8 cellular contexts compared by ENCODE assay signal in genomic region chr14:95533391-95533821, GRCh38. TPM values are rescaled to one million over a fixed set of nuclear protein-coding genes. Genes with fewer than 3 reads are reported as not detected.
DNase-seq lines count a peak whose midpoint lies in the region; ATAC-seq and TF ChIP-seq lines count a peak whose summit lies in the region.

No MANE protein-coding gene starts in this region.

- ATAC-seq in WTC11 (no peak), HG02588 (IDR thresholded peaks at IDR 0.05; ENCODE audit: unreplicated experiment) (no peak), HG02840 (IDR thresholded peaks at IDR 0.05; ENCODE audit: low FRiP score, unreplicated experiment) (no peak)

- peaks cover 84% of the 10 kb centered on the region for H3K79me2 ChIP-seq in smooth muscle cell (ENCODE audit: low read depth)

- POLR2A ChIA-PET in WTC11 (lab: Charles Lee) = interaction anchor here (0.6 kb wide), 1 partner anchor 667 kb away, joined by 3 read pairs; no protein-coding TSS in a partner anchor

- H3K36me3 Mint-ChIP-seq in WTC11 = peaks cover 23% of the 10 kb centered on the region
- no peaks in the 10 kb centered on the region for H3K36me3 Mint-ChIP-seq in glutamatergic neuron (ENCODE audit: unreplicated experiment)

- H3K4me3 ChIP-seq in GM12864 (ENCODE audit: low read depth, low read length) (peak overlapping the region; percentile 98), smooth muscle cell (peak overlapping the region; percentile 80)

- CTCF ChIA-PET in WTC11 (lab: Charles Lee) = interaction anchor here (0.9 to 2.5 kb wide), 4 partner anchors 81 to 119 kb away, joined by 3 to 11 read pairs (median 7); no protein-coding TSS in a partner anchor

- H3K4me3 Mint-ChIP-seq in WTC11 (peak overlapping the region; percentile 93), glutamatergic neuron (ENCODE audit: unreplicated experiment) (peak overlapping the region; percentile 91)

- DNase-seq in GM12864 (ENCODE audit: low read depth) = no peak
- DNase-seq in NCI-H1105 treated with DMSO at 0.1 percent for 48 hours (lab: John Stamatoyannopoulos, UW) = peak; percentile 81
- DNase-seq in WTC11 (ENCODE audit: low spot score) = no peak
- DNase-seq in glutamatergic neuron = no peak
- no peak for DNase-seq in smooth muscle cell (lab: John Stamatoyannopoulos, UW; ENCODE audit: unreplicated experiment)
- DNase-seq in DMS153 (lab: John Stamatoyannopoulos, UW) = no peak

- no peak overlapping the region for H2AFZ ChIP-seq in smooth muscle cell (ENCODE audit: low read depth)

- H3K9me3 ChIP-seq in smooth muscle cell (replicated peaks; ENCODE audit: low read depth) = no peaks in the 10 kb centered on the region

- H3F3A ChIP-seq in smooth muscle cell (ENCODE audit: low read depth) = peaks cover 22% of the 10 kb centered on the region

- H3K27ac Mint-ChIP-seq in WTC11 (no peak overlapping the region; the same call in 1 of the 2 replicates), glutamatergic neuron (ENCODE audit: unreplicated experiment) (peak overlapping the region; percentile 89)

- 5% methylated on average over 10 of the region's 10 CpGs for WGBS in smooth muscle cell (ENCODE audit: low lambda C conversion rate)

- H3K36me3 ChIP-seq in smooth muscle cell (ENCODE audit: low read depth) = no peaks in the 10 kb centered on the region

- H3K4me2 ChIP-seq in smooth muscle cell = peak overlapping the region; percentile 89

- H3K27ac ChIP-seq in smooth muscle cell (ENCODE audit: low read depth) = peak overlapping the region; percentile 98

- no peaks in the 10 kb centered on the region for H3K27me3 ChIP-seq in smooth muscle cell (ENCODE audit: low read depth)

- H3K9me3 Mint-ChIP-seq in WTC11 = no peaks in the 10 kb centered on the region
- H3K9me3 Mint-ChIP-seq in glutamatergic neuron (ENCODE audit: unreplicated experiment) = no peaks in the 10 kb centered on the region

- H3K4me1 Mint-ChIP-seq in WTC11 (peaks cover 44% of the 10 kb centered on the region), glutamatergic neuron (ENCODE audit: low read depth, unreplicated experiment) (peaks cover 35% of the 10 kb centered on the region)

- H4K20me1 ChIP-seq in smooth muscle cell (ENCODE audit: low read depth) = peaks cover 42% of the 10 kb centered on the region

- TF ChIP-seq CTCF in GM12864 (IDR thresholded peaks at IDR 0.05; ENCODE audit: low read depth, low read length, missing control alignments) (no peak), WTC11 (IDR thresholded peaks at IDR 0.05) (no peak), glutamatergic neuron (IDR thresholded peaks at IDR 0.05; ENCODE audit: partially characterized antibody, unreplicated experiment) (no peak), smooth muscle cell (IDR thresholded peaks at IDR 0.05; ENCODE audit: borderline replicate concordance, insufficient read depth, poor library complexity, severe bottlenecking) (no peak)

- no peaks in the 10 kb centered on the region for H3K27me3 Mint-ChIP-seq in WTC11 (ENCODE audit: low read depth)
- H3K27me3 Mint-ChIP-seq in glutamatergic neuron (ENCODE audit: unreplicated experiment) = peaks cover 5% of the 10 kb centered on the region

- H3K9ac ChIP-seq in smooth muscle cell (ENCODE audit: low read depth) = peak overlapping the region; percentile 97

- H3K4me1 ChIP-seq in smooth muscle cell (ENCODE audit: low read depth) = peaks cover 47% of the 10 kb centered on the region

TF ChIP-seq in WTC11, 78 proteins besides CTCF, POLR2A, EP300 and RAD21:
- TF ChIP-seq ZMAT4 (CRISPR knock-in tag; IDR thresholded peaks at IDR 0.05) = no peak
- TF ChIP-seq NR3C1 (CRISPR knock-in tag; conservative IDR thresholded peaks at IDR 0.05; ENCODE audit: low read depth) = no peak
- TF ChIP-seq ZNF671 (CRISPR knock-in tag; IDR thresholded peaks at IDR 0.05) = no peak
- no peak for TF ChIP-seq ZBTB21 (CRISPR knock-in tag; IDR thresholded peaks at IDR 0.05; ENCODE audit: borderline replicate concordance)
- TF ChIP-seq SMAD4 (CRISPR knock-in tag; IDR thresholded peaks at IDR 0.05) = no peak
- no peak for TF ChIP-seq FOXJ3 (CRISPR knock-in tag; IDR thresholded peaks at IDR 0.05; ENCODE audit: borderline replicate concordance)
- no peak for TF ChIP-seq ETV6 (CRISPR knock-in tag; IDR thresholded peaks at IDR 0.05)
- no peak for TF ChIP-seq EMX1 (CRISPR knock-in tag; IDR thresholded peaks at IDR 0.05)
- no peak for TF ChIP-seq ZNF317 (CRISPR knock-in tag; IDR thresholded peaks at IDR 0.05; ENCODE audit: borderline replicate concordance, low read depth)
- TF ChIP-seq, protein P1, sequence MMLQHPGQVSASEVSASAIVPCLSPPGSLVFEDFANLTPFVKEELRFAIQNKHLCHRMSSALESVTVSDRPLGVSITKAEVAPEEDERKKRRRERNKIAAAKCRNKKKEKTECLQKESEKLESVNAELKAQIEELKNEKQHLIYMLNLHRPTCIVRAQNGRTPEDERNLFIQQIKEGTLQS (CRISPR knock-in tag; conservative IDR thresholded peaks at IDR 0.05) = no peak
- no peak for TF ChIP-seq GRHL2 (CRISPR knock-in tag; IDR thresholded peaks at IDR 0.05; ENCODE audit: insufficient replicate concordance, severe bottlenecking)
- no peak for TF ChIP-seq JAZF1 (CRISPR knock-in tag; IDR thresholded peaks at IDR 0.05)

RNA-seq across cellular contexts. Expression of gene GLRX5, which starts 1.4 kb away (rescaled TPM):
- total RNA-seq in WTC11 (2021) (72.8 to 78.3 TPM (median 76.2 TPM) in 3 replicates), glutamatergic neuron (ENCODE audit: unreplicated experiment) (38.9 TPM), smooth muscle cell (42.4 and 53.5 TPM in 2 replicates)
- 79.8 and 84.3 TPM in 2 replicates for polyA plus RNA-seq in smooth muscle cell

RNA-seq across cellular contexts. Expression of gene SYNE3, which starts 17.0 kb away (rescaled TPM):
- 0.21 to 0.34 TPM (median 0.24 TPM) in 3 replicates for total RNA-seq in WTC11 (2021)
- 7.1 TPM for total RNA-seq in glutamatergic neuron (ENCODE audit: unreplicated experiment)
- total RNA-seq in smooth muscle cell = 4.0 and 4.2 TPM in 2 replicates
- 2.7 and 4.1 TPM in 2 replicates for polyA plus RNA-seq in smooth muscle cell
